Comparison of ENCODE assay signal across 13 cellular contexts in genomic region chr4:112183252-112183651, GRCh38. TPM values are rescaled to one million over a fixed set of nuclear protein-coding genes. Genes with fewer than 3 reads are reported as not detected.
DNase-seq lines count a peak whose midpoint lies in the region; ATAC-seq, FAIRE-seq and TF ChIP-seq lines count a peak whose summit lies in the region.
"Had no signal": no experiment of that assay in that cellular context is flagged by ENCODE, and none has a peak within 500 bp of the region (broad histone marks: within the 10 kb centered on the region; RNA-seq: fewer than 3 reads in every experiment).

No MANE protein-coding gene starts in this region.

- no peak overlapping the region for H3K27ac ChIP-seq in CD4-positive, alpha-beta memory T cell (ENCODE audit: low read depth, low read length)
- H3K27ac ChIP-seq in fibroblast of lung (ENCODE audit: insufficient read depth, low read length) (no peak overlapping the region), substantia nigra (ENCODE audit: low read depth, low read length, poor library complexity, severe bottlenecking) (no peak overlapping the region)
- H3K27ac ChIP-seq: right lobe of liver, thoracic aorta had no signal

- H3K27ac Mint-ChIP-seq in CD4-positive, alpha-beta memory T cell, result peak overlapping the region in 4 of 7 donors; percentile 22 to 77 (median 34)
- H3K27ac Mint-ChIP-seq in activated T-helper 1 cell treated with anti-CD3 and anti-CD28 coated beads, Interleukin-12 subunit alpha, Interleukin-12 subunit beta, Interleukin-2, Interleukin-4 antibody, amounts not matched to agents 30 ng/mL and 10 ng/mL and 1 ng/mL, durations not matched to agents 14 hours and 24 hours and 36 hours, result peak overlapping the region; percentile 53
- H3K27ac Mint-ChIP-seq: B cell had no signal

- DNase-seq in CD4-positive, alpha-beta memory T cell, result peak in 4 of 5 donors; percentile 9 to 38 (median 28)
- DNase-seq in HTR-8/SVneo (ENCODE audit: insufficient read length, low spot score) (peak; percentile 11), fibroblast of lung (ENCODE audit: low read depth in 2 of 2) (peak; percentile 35 to 67), KG1 (lab: John Stamatoyannopoulos, UW) (no peak), substantia nigra (lab: John Stamatoyannopoulos, UW) (no peak), NCI-H526 (lab: John Stamatoyannopoulos, UW) (no peak)
- no peak for DNase-seq in activated T-helper 1 cell treated with anti-CD3 and anti-CD28 coated beads, Interleukin-12 subunit alpha, Interleukin-12 subunit beta, Interleukin-2, Interleukin-4 antibody, amounts not matched to agents 30 ng/mL and 10 ng/mL and 1 ng/mL, durations not matched to agents 14 hours and 24 hours and 36 hours (ENCODE audit: low spot score)
- DNase-seq: right lobe of liver; RPMI8226; stimulated activated CD4-positive, alpha-beta T cell treated with anti-CD3 and anti-CD28 coated beads, Interleukin-2, amount 100 ng/mL, for 24 hours had no signal

- no peaks in the 10 kb centered on the region for H3K36me3 ChIP-seq in CD4-positive, alpha-beta memory T cell (ENCODE audit: insufficient read depth, low read length)
- no peaks in the 10 kb centered on the region for H3K36me3 ChIP-seq in fibroblast of lung (ENCODE audit: control insufficient read depth, insufficient read depth, low read length)
- H3K36me3 ChIP-seq: right lobe of liver, thoracic aorta had no signal

- FAIRE-seq in HTR-8/SVneo (lab: Jason Lieb, UNC), result no peak

- no peak overlapping the region for H2AFZ ChIP-seq in fibroblast of lung (ENCODE audit: low read length)

- CTCF ChIA-PET in CD4-positive, alpha-beta memory T cell (lab: Charles Lee; ENCODE audit: partially characterized antibody), result no interaction called here

- H3K9me3 ChIP-seq in CD4-positive, alpha-beta memory T cell (ENCODE audit: control insufficient read depth in 1 of 2, low read length in 2 of 2), result no peaks in the 10 kb centered on the region
- no peaks in the 10 kb centered on the region for H3K9me3 ChIP-seq in fibroblast of lung (ENCODE audit: control insufficient read depth, insufficient read depth, low read depth, low read length)
- H3K9me3 ChIP-seq: right lobe of liver, thoracic aorta had no signal

- H3K4me1 Mint-ChIP-seq in CD4-positive, alpha-beta memory T cell, result peaks cover 18 to 37% (median 28%) of the 10 kb centered on the region in 4 donors
- peaks cover 42% of the 10 kb centered on the region for H3K4me1 Mint-ChIP-seq in activated T-helper 1 cell treated with anti-CD3 and anti-CD28 coated beads, Interleukin-12 subunit alpha, Interleukin-12 subunit beta, Interleukin-2, Interleukin-4 antibody, amounts not matched to agents 30 ng/mL and 10 ng/mL and 1 ng/mL, durations not matched to agents 14 hours and 24 hours and 36 hours (ENCODE audit: low read depth)
- H3K4me1 Mint-ChIP-seq: B cell had no signal

- H4K20me1 ChIP-seq in fibroblast of lung (ENCODE audit: control insufficient read depth, extremely low read depth, insufficient read depth, low read length), result no peaks in the 10 kb centered on the region

- H3K9me3 Mint-ChIP-seq in CD4-positive, alpha-beta memory T cell, result peaks cover 0 to 3% (median 0%) of the 10 kb centered on the region in 8 donors
- no peaks in the 10 kb centered on the region for H3K9me3 Mint-ChIP-seq in activated T-helper 1 cell treated with anti-CD3 and anti-CD28 coated beads, Interleukin-12 subunit alpha, Interleukin-12 subunit beta, Interleukin-2, Interleukin-4 antibody, amounts not matched to agents 30 ng/mL and 10 ng/mL and 1 ng/mL, durations not matched to agents 14 hours and 24 hours and 36 hours

- no peak overlapping the region for H3K4me3 ChIP-seq in CD4-positive, alpha-beta memory T cell (ENCODE audit: low read length in 2 of 2)
- no peak overlapping the region for H3K4me3 ChIP-seq in fibroblast of lung (replicated peaks in 1 of 4; ENCODE audit: control extremely low read depth in 1 of 4, insufficient read depth in 1 of 4, low read depth in 3 of 4, low read length in 4 of 4)
- H3K4me3 ChIP-seq: right lobe of liver, thoracic aorta had no signal

- no peaks in the 10 kb centered on the region for H3K79me2 ChIP-seq in fibroblast of lung (ENCODE audit: control insufficient read depth, insufficient read depth, low read length)

- ATAC-seq in GM21825 (IDR thresholded peaks at IDR 0.05; ENCODE audit: unreplicated experiment), result no peak

- H3K9ac ChIP-seq in fibroblast of lung (ENCODE audit: insufficient read depth, low read length), result no peak overlapping the region

- intact Hi-C loops in CD4-positive, alpha-beta memory T cell (cut with micrococcal nuclease), result loop anchor here (5.0 kb wide), 1 partner anchor 36 kb away; the partner anchor contains the start of gene FAM241A
- intact Hi-C loops in activated T-helper 1 cell treated with anti-CD3 and anti-CD28 coated beads, Interleukin-12 subunit alpha, Interleukin-12 subunit beta, Interleukin-2, Interleukin-4 antibody, amounts not matched to agents 30 ng/mL and 10 ng/mL and 1 ng/mL, durations not matched to agents 14 hours and 24 hours and 36 hours (cut with micrococcal nuclease), result loop anchor here (5.0 kb wide), 1 partner anchor 49 kb away; the partner anchor contains the start of gene AP1AR

- peaks cover 23% of the 10 kb centered on the region for H3K4me1 ChIP-seq in CD4-positive, alpha-beta memory T cell (ENCODE audit: insufficient read depth, low read length)
- H3K4me1 ChIP-seq in fibroblast of lung (ENCODE audit: control insufficient read depth, extremely low read depth, insufficient read depth, low read length), result no peaks in the 10 kb centered on the region

- H3K36me3 Mint-ChIP-seq in CD4-positive, alpha-beta memory T cell, result peaks cover 7 to 11% of the 10 kb centered on the region in 2 donors
- H3K36me3 Mint-ChIP-seq in activated T-helper 1 cell treated with anti-CD3 and anti-CD28 coated beads, Interleukin-12 subunit alpha, Interleukin-12 subunit beta, Interleukin-2, Interleukin-4 antibody, amounts not matched to agents 30 ng/mL and 10 ng/mL and 1 ng/mL, durations not matched to agents 14 hours and 24 hours and 36 hours (ENCODE audit: low read depth), result peaks cover 18% of the 10 kb centered on the region

- peak overlapping the region in 5 of 8 donors; percentile 0 to 53 (median 27) for H3K4me3 Mint-ChIP-seq in CD4-positive, alpha-beta memory T cell
- peak overlapping the region; percentile 21 for H3K4me3 Mint-ChIP-seq in activated T-helper 1 cell treated with anti-CD3 and anti-CD28 coated beads, Interleukin-12 subunit alpha, Interleukin-12 subunit beta, Interleukin-2, Interleukin-4 antibody, amounts not matched to agents 30 ng/mL and 10 ng/mL and 1 ng/mL, durations not matched to agents 14 hours and 24 hours and 36 hours
- H3K4me3 Mint-ChIP-seq: B cell had no signal

- TF ChIP-seq CTCF in fibroblast of lung (conservative IDR thresholded peaks at IDR 0.05 in 1 of 2, IDR thresholded peaks at IDR 0.05 in 1 of 2; ENCODE audit: low read depth in 1 of 2, low read length in 2 of 2), result no peak

- no peaks in the 10 kb centered on the region for H3K27me3 Mint-ChIP-seq in CD4-positive, alpha-beta memory T cell
- H3K27me3 Mint-ChIP-seq in activated T-helper 1 cell treated with anti-CD3 and anti-CD28 coated beads, Interleukin-12 subunit alpha, Interleukin-12 subunit beta, Interleukin-2, Interleukin-4 antibody, amounts not matched to agents 30 ng/mL and 10 ng/mL and 1 ng/mL, durations not matched to agents 14 hours and 24 hours and 36 hours (ENCODE audit: insufficient read depth), result no peaks in the 10 kb centered on the region
- H3K27me3 Mint-ChIP-seq: B cell had no signal

- H3K4me2 ChIP-seq in fibroblast of lung (ENCODE audit: extremely low read depth, insufficient read depth, low read length), result no peak overlapping the region

- POLR2A ChIA-PET in CD4-positive, alpha-beta memory T cell (lab: Charles Lee; ENCODE audit: partially characterized antibody), result no interaction called here

- no peaks in the 10 kb centered on the region for H3K27me3 ChIP-seq in CD4-positive, alpha-beta memory T cell (ENCODE audit: insufficient read depth, low read length)
- H3K27me3 ChIP-seq in fibroblast of lung (ENCODE audit: control insufficient read depth, insufficient read depth, low read length), result no peaks in the 10 kb centered on the region
- H3K27me3 ChIP-seq: right lobe of liver had no signal

RNA-seq across cellular contexts. Expression of gene FAM241A, which starts 38.0 kb away (rescaled TPM):
- total RNA-seq in CD4-positive, alpha-beta memory T cell, result 1 to 10 TPM; 2.7 TPM
- 1 to 10 TPM; 4.0 to 4.7 TPM for polyA plus RNA-seq in CD4-positive, alpha-beta memory T cell
- 6.7 and 7.1 TPM in 2 replicates for total RNA-seq in activated T-helper 1 cell treated with anti-CD3 and anti-CD28 coated beads, Interleukin-12 subunit alpha, Interleukin-12 subunit beta, Interleukin-2, Interleukin-4 antibody, amounts not matched to agents 30 ng/mL and 10 ng/mL and 1 ng/mL, durations not matched to agents 14 hours and 24 hours and 36 hours
- 0.51 and 1.2 TPM in 2 replicates for total RNA-seq in fibroblast of lung
- 1.1 and 1.7 TPM in 2 replicates for polyA plus RNA-seq in fibroblast of lung
- polyA plus RNA-seq in fibroblast of lung (2012), result 0.95 and 1.3 TPM in 2 replicates
- polyA minus RNA-seq in fibroblast of lung (ENCODE audit: low replicate concordance), result 0.16 TPM in 1 of 2 replicates, not detected in the other

RNA-seq across cellular contexts. Expression of gene AP1AR, which starts 48.3 kb away (rescaled TPM):
- 10 to 100 TPM; 20.3 to 22.8 TPM for total RNA-seq in CD4-positive, alpha-beta memory T cell
- polyA plus RNA-seq in CD4-positive, alpha-beta memory T cell, result 10 to 100 TPM; 22.9 to 25.3 TPM
- 25.1 and 26.6 TPM in 2 replicates for total RNA-seq in activated T-helper 1 cell treated with anti-CD3 and anti-CD28 coated beads, Interleukin-12 subunit alpha, Interleukin-12 subunit beta, Interleukin-2, Interleukin-4 antibody, amounts not matched to agents 30 ng/mL and 10 ng/mL and 1 ng/mL, durations not matched to agents 14 hours and 24 hours and 36 hours
- total RNA-seq in fibroblast of lung, result 22.1 and 30.9 TPM in 2 replicates
- 8.4 and 9.4 TPM in 2 replicates for polyA plus RNA-seq in fibroblast of lung
- polyA plus RNA-seq in fibroblast of lung (2012), result 5.6 and 6.6 TPM in 2 replicates
- 0.41 and 0.94 TPM in 2 replicates for polyA minus RNA-seq in fibroblast of lung (ENCODE audit: low replicate concordance)

Comparison
In these comparisons a context has a peak if more than half of its experiments do, and no peak if none do; other contexts are left out.
1. DNase-seq: peak in CD4-positive, alpha-beta memory T cell (4 of 5), HTR-8/SVneo (single experiment) and fibroblast of lung (2 of 2); none in activated T-helper 1 cell treated with anti-CD3 and anti-CD28 coated beads, Interleukin-12 subunit alpha, Interleukin-12 subunit beta, Interleukin-2, Interleukin-4 antibody, amounts not matched to agents 30 ng/mL and 10 ng/mL and 1 ng/mL, durations not matched to agents 14 hours and 24 hours and 36 hours (single experiment), KG1 (single experiment), substantia nigra (0 of 49) and NCI-H526 (0 of 2).